In genomic region chr16:82481455-82481854, GRCh38 we compare ENCODE assay signal across 24 cellular contexts.
"Had no signal": no experiment of that assay in that cellular context is flagged by ENCODE, and none has a peak within 500 bp of the region (broad histone marks: within the 10 kb centered on the region; RNA-seq: fewer than 3 reads in every experiment).

No MANE protein-coding gene starts in this region.

- ATAC-seq: left cardiac atrium, lower lobe of right lung, right cardiac atrium had no signal

- H3K9me3 ChIP-seq: ascending aorta, colonic mucosa, esophagus squamous epithelium, lower lobe of right lung, prostate gland, suprapubic skin had no signal

- H3K27ac Mint-ChIP-seq: immature natural killer cell; stimulated activated naive CD8-positive, alpha-beta T cell treated with anti-CD3 and anti-CD28 coated beads, Interleukin-15, Interleukin-2, amounts not matched to agents 100 ng/mL and 50 ng/mL, for 24 hours had no signal

- H3K4me1 ChIP-seq: ascending aorta, colonic mucosa, esophagus squamous epithelium, lower lobe of right lung, prostate gland, suprapubic skin had no signal

- H3K4me2 ChIP-seq: smooth muscle cell had no signal

- H3K4me3 ChIP-seq: ascending aorta, cardiac muscle cell, colonic mucosa, esophagus squamous epithelium, lower lobe of right lung, prostate gland, smooth muscle cell, suprapubic skin had no signal

- H3K9me3 Mint-ChIP-seq: neural crest cell; stimulated activated naive CD8-positive, alpha-beta T cell treated with anti-CD3 and anti-CD28 coated beads, Interleukin-15, Interleukin-2, amounts not matched to agents 100 ng/mL and 50 ng/mL, for 24 hours had no signal

- H3K4me1 Mint-ChIP-seq: immature natural killer cell, neural crest cell had no signal

- H3K27ac ChIP-seq: ascending aorta, cardiac muscle cell, colonic mucosa, esophagus squamous epithelium, lower lobe of right lung, prostate gland, suprapubic skin, VCaP had no signal

- DNase-seq: activated CD4-positive, alpha-beta T cell treated with anti-CD3 and anti-CD28 coated beads for 1 hour; activated CD4-positive, alpha-beta T cell treated with anti-CD3 and anti-CD28 coated beads, Interleukin-2, amount 50 U/mL, for 4 hours; activated naive CD4-positive, alpha-beta T cell treated with Interleukin-2 at 50 U/mL for 16 hours; activated T-cell treated with anti-CD3 and anti-CD28 coated beads for 4 hours; colonic mucosa; esophagus squamous epithelium; foreskin melanocyte; head of caudate nucleus; immature natural killer cell; left cardiac atrium; lower lobe of right lung; midbrain; right cardiac atrium; stimulated activated CD4-positive, alpha-beta T cell treated with anti-CD3 and anti-CD28 coated beads, Interleukin-4, amount 100 ng/mL, for 4 hours; stimulated activated CD8-positive, alpha-beta memory T cell treated with anti-CD3 and anti-CD28 coated beads, Interleukin-4, amount 100 ng/mL, for 48 hours; trophoblast cell had no signal

- H3K4me3 Mint-ChIP-seq: immature natural killer cell; neural crest cell; stimulated activated naive CD8-positive, alpha-beta T cell treated with anti-CD3 and anti-CD28 coated beads, Interleukin-15, Interleukin-2, amounts not matched to agents 100 ng/mL and 50 ng/mL, for 24 hours had no signal

- H3K27me3 ChIP-seq: ascending aorta, colonic mucosa had no signal

- H3K36me3 Mint-ChIP-seq: immature natural killer cell had no signal

- H3K36me3 ChIP-seq: ascending aorta, cardiac muscle cell, colonic mucosa, esophagus squamous epithelium, lower lobe of right lung, prostate gland, suprapubic skin had no signal
